Comparison of ENCODE assay signal across 12 cellular contexts in genomic region chr16:11139624-11140375, GRCh38.
DNase-seq lines count a peak whose midpoint lies in the region; ATAC-seq and FAIRE-seq lines count a peak whose summit lies in the region.
"Had no signal": no experiment of that assay in that cellular context is flagged by ENCODE, and none has a peak within 500 bp of the region (broad histone marks: within the 10 kb centered on the region; RNA-seq: fewer than 3 reads in every experiment).

No MANE protein-coding gene starts in this region.

- peak overlapping the region; percentile 31 for H3K4me3 ChIP-seq in CD4-positive, CD25-positive, alpha-beta regulatory T cell (ENCODE audit: low read depth, low read length)
- H3K4me3 ChIP-seq in mesodermal cell (ENCODE audit: extremely low read depth, insufficient read depth, low read length, poor library complexity, severe bottlenecking): no peak overlapping the region

- peaks cover 20% of the 10 kb centered on the region for H3K36me3 Mint-ChIP-seq in CD4-positive, CD25-positive, alpha-beta regulatory T cell
- H3K36me3 Mint-ChIP-seq in effector memory CD8-positive, alpha-beta T cell (ENCODE audit: insufficient read depth): peaks cover 6% of the 10 kb centered on the region

- H3K4me3 Mint-ChIP-seq in CD4-positive, CD25-positive, alpha-beta regulatory T cell: peak overlapping the region in 3 of 4 donors; percentile 61 to 82 (median 71)
- no peak overlapping the region for H3K4me3 Mint-ChIP-seq in effector memory CD8-positive, alpha-beta T cell

- peaks cover 11 to 32% (median 19%) of the 10 kb centered on the region in 4 donors for H3K4me1 Mint-ChIP-seq in CD4-positive, CD25-positive, alpha-beta regulatory T cell
- peaks cover 9 to 12% of the 10 kb centered on the region in 2 donors for H3K4me1 Mint-ChIP-seq in effector memory CD8-positive, alpha-beta T cell (ENCODE audit: low read depth in 2 of 2)

- peak overlapping the region; percentile 77 to 93 (median 82) for H3K27ac Mint-ChIP-seq in CD4-positive, CD25-positive, alpha-beta regulatory T cell
- H3K27ac Mint-ChIP-seq in effector memory CD8-positive, alpha-beta T cell: peak overlapping the region in 1 of 2 donors; percentile 78

- H3K4me1 ChIP-seq in CD4-positive, CD25-positive, alpha-beta regulatory T cell (ENCODE audit: control insufficient read depth, insufficient read depth, low read length, poor library complexity, severe bottlenecking): peaks cover 16% of the 10 kb centered on the region
- peaks cover 45% of the 10 kb centered on the region for H3K4me1 ChIP-seq in mesodermal cell (ENCODE audit: control insufficient read depth, insufficient read depth, low read length, poor library complexity, severe bottlenecking)

- 55 to 56% methylated on average over 8 to 11 of the region's 13 CpGs for WGBS in mesodermal cell (ENCODE audit: insufficient coverage in 2 of 2), 2 experiments

- peak in 2 of 3 donors; percentile 20 to 76 for DNase-seq in CD4-positive, CD25-positive, alpha-beta regulatory T cell
- DNase-seq in RCC 7860 (ENCODE audit: low spot score) (peak; percentile 81), AG08396 (ENCODE audit: low spot score) (no peak), CD1c-positive myeloid dendritic cell (ENCODE audit: extremely low spot score) (no peak)
- peak; percentile 12 for DNase-seq in activated naive CD4-positive, alpha-beta T cell treated with Interleukin-2 at 50 U/mL for 16 hours
- DNase-seq in effector memory CD8-positive, alpha-beta T cell: no peak
- DNase-seq: C1 segment of cervical spinal cord; NCI-H1105 treated with DMSO at 0.1 percent for 48 hours; NK-92 treated with Interleukin-12 subunit alpha and Interleukin-12 subunit beta, amount 100 ng/mL, for 24 hours had no signal

- H3K27ac ChIP-seq in CD4-positive, CD25-positive, alpha-beta regulatory T cell (ENCODE audit: insufficient read depth, low read length, poor library complexity, severe bottlenecking): no peak overlapping the region
- H3K27ac ChIP-seq in mesodermal cell (ENCODE audit: low read depth, low read length, severe bottlenecking): peak overlapping the region; percentile 48
- H3K27ac ChIP-seq: VCaP had no signal

- no peaks in the 10 kb centered on the region for H3K9me3 Mint-ChIP-seq in CD4-positive, CD25-positive, alpha-beta regulatory T cell
- no peaks in the 10 kb centered on the region for H3K9me3 Mint-ChIP-seq in effector memory CD8-positive, alpha-beta T cell

- ATAC-seq in CD4-positive, CD25-positive, alpha-beta regulatory T cell (ENCODE audit: low read depth in 2 of 2): peak; percentile 65 to 66
- no peak for ATAC-seq in effector memory CD8-positive, alpha-beta T cell (replicated peaks)
- ATAC-seq in HG03460 (IDR thresholded peaks at IDR 0.05; ENCODE audit: unreplicated experiment): no peak

- peaks cover 10% of the 10 kb centered on the region for H3K36me3 ChIP-seq in CD4-positive, CD25-positive, alpha-beta regulatory T cell (ENCODE audit: control insufficient read depth, insufficient read depth, low read length)
- peaks cover 8% of the 10 kb centered on the region for H3K36me3 ChIP-seq in mesodermal cell (ENCODE audit: control insufficient read depth, insufficient read depth, low read length)

- no peaks in the 10 kb centered on the region for H3K27me3 ChIP-seq in CD4-positive, CD25-positive, alpha-beta regulatory T cell (ENCODE audit: control insufficient read depth, insufficient read depth, low read length)

- no peaks in the 10 kb centered on the region for H3K9me3 ChIP-seq in CD4-positive, CD25-positive, alpha-beta regulatory T cell (ENCODE audit: control insufficient read depth in 2 of 2, low read length in 2 of 2)
- H3K9me3 ChIP-seq in mesodermal cell (ENCODE audit: control insufficient read depth, low read length): no peaks in the 10 kb centered on the region

- no peaks in the 10 kb centered on the region for H3K27me3 Mint-ChIP-seq in CD4-positive, CD25-positive, alpha-beta regulatory T cell
- H3K27me3 Mint-ChIP-seq in effector memory CD8-positive, alpha-beta T cell: no peaks in the 10 kb centered on the region

- FAIRE-seq in RCC 7860 (lab: Jason Lieb, UNC): peak; percentile 82

Comparison
In these comparisons a context has a peak if more than half of its experiments do, and no peak if none do; other contexts are left out.
1. ATAC-seq: peak in CD4-positive, CD25-positive, alpha-beta regulatory T cell (2 of 2); none in effector memory CD8-positive, alpha-beta T cell (single experiment) and HG03460 (single experiment).
2. DNase-seq: peak in CD4-positive, CD25-positive, alpha-beta regulatory T cell (2 of 3), RCC 7860 (single experiment) and activated naive CD4-positive, alpha-beta T cell treated with Interleukin-2 at 50 U/mL for 16 hours (single experiment); none in effector memory CD8-positive, alpha-beta T cell (0 of 3), AG08396 (single experiment) and CD1c-positive myeloid dendritic cell (single experiment).
3. H3K4me3 Mint-ChIP-seq: peak in CD4-positive, CD25-positive, alpha-beta regulatory T cell (3 of 4); none in effector memory CD8-positive, alpha-beta T cell (0 of 2).